ENCODE assay signal across 8 cellular contexts in the genomic region with DNA sequence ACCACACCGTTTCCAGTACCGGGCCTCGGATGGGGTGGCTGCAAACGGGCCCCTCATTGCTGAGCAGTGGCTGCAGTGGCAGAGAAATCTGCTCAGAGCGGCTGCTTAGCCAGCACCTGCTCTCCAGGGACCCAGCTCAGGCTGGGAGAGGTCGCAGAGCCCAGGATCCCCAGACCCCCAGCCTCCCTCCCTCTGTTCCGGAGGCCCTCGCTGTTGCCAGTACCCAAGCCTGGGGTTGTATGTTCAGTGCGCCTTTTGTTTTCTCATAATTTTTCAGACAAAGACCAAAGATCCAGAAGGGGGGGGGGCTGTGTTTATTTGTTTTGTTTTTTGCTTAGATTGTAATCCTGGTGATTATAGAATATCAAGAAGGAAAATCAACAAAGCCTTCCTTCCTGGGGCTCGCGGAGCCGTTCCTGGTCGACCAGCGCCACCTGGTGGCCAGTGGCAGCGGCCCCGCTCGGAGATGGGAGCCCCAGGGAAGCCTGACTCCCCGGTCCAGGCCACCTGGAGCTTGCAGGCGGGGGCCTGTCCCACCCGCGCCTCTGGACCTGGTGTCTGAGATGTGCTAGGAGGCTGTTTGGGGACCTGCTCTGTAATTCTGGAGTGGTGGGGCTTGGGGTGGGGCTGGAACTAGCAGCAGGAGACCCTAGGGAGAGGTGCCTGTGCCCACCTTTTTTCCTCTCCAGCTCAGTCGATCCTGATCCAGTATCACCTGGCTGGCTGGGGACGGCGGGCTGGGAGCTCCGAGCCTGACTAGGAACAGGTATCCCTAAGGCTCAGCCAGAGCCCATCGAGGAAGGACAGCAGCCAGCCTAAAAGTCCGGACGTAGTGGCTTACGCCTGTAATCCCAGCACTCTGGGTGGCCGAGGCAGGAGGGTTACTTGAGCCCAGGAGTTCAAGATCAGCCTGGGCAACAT.
DNase-seq lines count a peak whose midpoint lies in the region; ATAC-seq and TF ChIP-seq lines count a peak whose summit lies in the region.

No MANE protein-coding gene starts in this region.

- DNase-seq in CD8-positive, alpha-beta T cell, result peak; percentile 34 to 80 (median 62)
- DNase-seq in HPDE6-E6E7 (ENCODE audit: extremely low spot score) (peak; percentile 89), SK-MEL-5 (ENCODE audit: low read depth, low spot score) (peak; percentile 44), glutamatergic neuron (peak; percentile 89), psoas muscle (peak; percentile 73 to 84), NCI-H2107 treated with DMSO at 0.1 percent for 48 hours (lab: John Stamatoyannopoulos, UW; ENCODE audit: unreplicated experiment) (no peak)
- peak; percentile 45 to 68 (median 60) for DNase-seq in activated naive CD4-positive, alpha-beta T cell (lab: John Stamatoyannopoulos, UW)

- intact Hi-C loops in CD8-positive, alpha-beta T cell (cut with DNase I, micrococcal nuclease), result loop anchor here (1.0 to 5.0 kb wide), 2 partner anchors 605 to 855 kb away; no protein-coding TSS in a partner anchor
- intact Hi-C loops in psoas muscle (cut with DNase I), result loop anchor here (2.0 to 10.0 kb wide), 7 partner anchors 192 to 912 kb away; no protein-coding TSS in a partner anchor

- H3K9me3 ChIP-seq in CD8-positive, alpha-beta T cell (ENCODE audit: low read length), result no peaks in the 10 kb centered on the region
- no peaks in the 10 kb centered on the region for H3K9me3 ChIP-seq in psoas muscle

- TF ChIP-seq CTCF in CD8-positive, alpha-beta T cell (IDR thresholded peaks at IDR 0.05), result peak; percentile 88
- TF ChIP-seq CTCF in glutamatergic neuron (IDR thresholded peaks at IDR 0.05; ENCODE audit: partially characterized antibody, unreplicated experiment), result peak; percentile 97
- TF ChIP-seq CTCF in psoas muscle (IDR thresholded peaks at IDR 0.05), result peak; percentile 92

- H3K27ac Mint-ChIP-seq in CD8-positive, alpha-beta T cell, result no peak overlapping the region
- no peak overlapping the region for H3K27ac Mint-ChIP-seq in glutamatergic neuron (ENCODE audit: unreplicated experiment)

- POLR2A ChIA-PET in CD8-positive, alpha-beta T cell (lab: Charles Lee), result no interaction called here

- H3K4me3 ChIP-seq in CD8-positive, alpha-beta T cell (ENCODE audit: low read depth, low read length), result no peak overlapping the region
- H3K4me3 ChIP-seq in psoas muscle, result no peak overlapping the region

- CTCF ChIA-PET in CD8-positive, alpha-beta T cell (lab: Charles Lee), result interaction anchor here (0.7 to 2.9 kb wide), 16 partner anchors 9 to 927 kb away, joined by 3 to 16 read pairs (median 3); no protein-coding TSS in a partner anchor

- ATAC-seq in CD8-positive, alpha-beta T cell, result no peak
- peak; percentile 45 to 75 (median 64) for ATAC-seq in psoas muscle
- ATAC-seq in GM18498 (IDR thresholded peaks at IDR 0.05; ENCODE audit: unreplicated experiment), result no peak

- no peaks in the 10 kb centered on the region for H3K4me1 ChIP-seq in CD8-positive, alpha-beta T cell (ENCODE audit: insufficient read depth, low read length)
- peaks cover 5% of the 10 kb centered on the region for H3K4me1 ChIP-seq in psoas muscle

- in situ Hi-C loops in SK-MEL-5 (cut with HindIII; ENCODE audit: low pct_unique_long_range_greater_than_20kb, low sequenced_read_pairs), result no loop called here

- no peaks in the 10 kb centered on the region for H3K27me3 ChIP-seq in CD8-positive, alpha-beta T cell (ENCODE audit: insufficient read depth, low read length)
- H3K27me3 ChIP-seq in psoas muscle (ENCODE audit: insufficient read depth in 3 of 3, low read length in 2 of 3), result no peaks in the 10 kb centered on the region

- H3K4me1 Mint-ChIP-seq in CD8-positive, alpha-beta T cell (ENCODE audit: low read depth), result no peaks in the 10 kb centered on the region
- H3K4me1 Mint-ChIP-seq in glutamatergic neuron (ENCODE audit: low read depth, unreplicated experiment), result peaks cover 5% of the 10 kb centered on the region

- no peaks in the 10 kb centered on the region for H3K36me3 ChIP-seq in CD8-positive, alpha-beta T cell (ENCODE audit: insufficient read depth, low read length)
- H3K36me3 ChIP-seq in psoas muscle (ENCODE audit: insufficient read depth in 1 of 2, low read depth in 1 of 2), result no peaks in the 10 kb centered on the region

- no peaks in the 10 kb centered on the region for H3K27me3 Mint-ChIP-seq in CD8-positive, alpha-beta T cell (ENCODE audit: low read depth)
- peaks cover 3% of the 10 kb centered on the region for H3K27me3 Mint-ChIP-seq in glutamatergic neuron (ENCODE audit: unreplicated experiment)

- WGBS in psoas muscle, 3 donors, result 43 to 47% (median 44%) methylated on average over 28 to 30 of the region's 30 CpGs

- H3K27ac ChIP-seq in CD8-positive, alpha-beta T cell (ENCODE audit: low read depth, low read length), result no peak overlapping the region
- no peak overlapping the region for H3K27ac ChIP-seq in psoas muscle

- H3K36me3 Mint-ChIP-seq in CD8-positive, alpha-beta T cell, result no peaks in the 10 kb centered on the region
- H3K36me3 Mint-ChIP-seq in glutamatergic neuron (ENCODE audit: unreplicated experiment), result peaks cover 7% of the 10 kb centered on the region

- H3K4me3 Mint-ChIP-seq in CD8-positive, alpha-beta T cell, result no peak overlapping the region
- H3K4me3 Mint-ChIP-seq in glutamatergic neuron (ENCODE audit: unreplicated experiment), result no peak overlapping the region

- no peaks in the 10 kb centered on the region for H3K9me3 Mint-ChIP-seq in CD8-positive, alpha-beta T cell
- H3K9me3 Mint-ChIP-seq in glutamatergic neuron (ENCODE audit: unreplicated experiment), result peaks cover 4% of the 10 kb centered on the region

Comparison
In these comparisons a context has a peak if more than half of its experiments do, and no peak if none do; other contexts are left out.
1. ATAC-seq: peak in psoas muscle (4 of 4); none in CD8-positive, alpha-beta T cell (single experiment) and GM18498 (single experiment).
2. Peak in every context shown above with its lines, with median percentiles within 50 percentile points of each other: CTCF ChIP-seq.